In the genomic region with DNA sequence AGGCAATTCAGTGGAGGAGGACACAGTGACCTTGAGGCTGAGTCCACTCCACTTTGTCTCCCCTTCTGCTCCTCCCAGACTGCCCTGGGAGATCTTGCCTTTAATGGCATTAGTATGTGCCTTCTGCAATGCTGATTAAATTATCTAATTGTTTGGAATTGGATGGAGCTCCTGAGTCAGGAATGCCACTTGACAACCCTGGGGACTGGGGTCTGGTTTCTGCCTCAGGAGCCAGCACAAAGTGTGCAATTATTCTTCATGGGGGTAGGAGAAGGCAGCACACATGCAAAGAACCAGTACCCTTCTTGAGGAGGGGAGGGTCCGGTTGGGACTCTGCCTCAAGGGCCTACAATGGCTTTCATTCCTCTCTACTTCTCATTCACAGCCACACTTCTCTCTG, we compare ENCODE assay signal across 22 cellular contexts.
"Had no signal": no experiment of that assay in that cellular context is flagged by ENCODE, and none has a peak within 500 bp of the region (broad histone marks: within the 10 kb centered on the region; RNA-seq: fewer than 3 reads in every experiment).

No MANE protein-coding gene starts in this region.

- H3K9ac ChIP-seq: parathyroid adenoma had no signal

- H2AFZ ChIP-seq: parathyroid adenoma had no signal

- ATAC-seq: activated CD8-positive, alpha-beta T cell treated with anti-CD3 and anti-CD28 coated beads for 36 hours; activated naive CD4-positive, alpha-beta T cell treated with anti-CD3 and anti-CD28 coated beads, Interleukin-2, amount 50 U/mL, for 72 hours; psoas muscle; stimulated activated naive B cell treated with anti-CD40 and anti-IgM and Interleukin-4, amounts not matched to agents 10 μg/mL and 1 μg/mL and 100 μg/mL, for 72 hours had no signal

- H3K27me3 ChIP-seq: breast epithelium, sigmoid colon, stomach, tibial artery had no signal

- H3K4me1 ChIP-seq: breast epithelium, parathyroid adenoma, psoas muscle, sigmoid colon had no signal

- H3K27ac ChIP-seq: breast epithelium, epithelial cell of prostate, left ventricle myocardium inferior, parathyroid adenoma, psoas muscle, sigmoid colon, stomach, tibial artery had no signal

- H3K36me3 ChIP-seq: breast epithelium, left ventricle myocardium inferior, sigmoid colon, stomach, tibial artery had no signal

- DNase-seq: activated B cell treated with CpG ODN at 0.5 μM for 24 hours; activated CD4-positive, alpha-beta T cell treated with anti-CD3 and anti-CD28 coated beads, Interleukin-2, amount 50 U/mL, for 1 hour; activated CD8-positive, alpha-beta T cell treated with anti-CD3 and anti-CD28 coated beads for 36 hours; activated naive CD4-positive, alpha-beta T cell; activated T-cell treated with anti-CD3 and anti-CD28 coated beads, Interleukin-2, amount 50 U/mL, for 48 hours; central memory CD4-positive, alpha-beta T cell; dermis blood vessel endothelial cell; effector CD4-positive, alpha-beta T cell; left ventricle myocardium inferior; nephron progenitor cell; psoas muscle; sigmoid colon; small intestine; stimulated activated CD4-positive, alpha-beta T cell treated with anti-CD3 and anti-CD28 coated beads, Interleukin-1b, Interleukin-23, amount 100 ng/mL, for 48 hours; stimulated activated naive B cell treated with anti-CD40 and anti-IgM and Interleukin-4, amounts not matched to agents 10 μg/mL and 1 μg/mL and 100 μg/mL, for 72 hours; stomach; T-helper 1 cell; tibial artery had no signal

- H3K4me3 ChIP-seq: breast epithelium, left ventricle myocardium inferior, psoas muscle, sigmoid colon, stomach, tibial artery had no signal

- H3K79me2 ChIP-seq: parathyroid adenoma had no signal
